8 cellular contexts compared by ENCODE assay signal in genomic region chr2:168042127-168042824, GRCh38.
DNase-seq lines count a peak whose midpoint lies in the region; ATAC-seq lines count a peak whose summit lies in the region.
"Not testable (repeated sequence)": the region's sequence is repeated elsewhere in the genome, so short reads cannot be mapped to it uniquely, and the experiment has no call there.

No MANE protein-coding gene starts in this region.

- in situ Hi-C loops in KBM-7 (cut with MboI; ENCODE audit: low pct_unique_long_range_greater_than_20kb, low sequenced_read_pairs), result not testable (repeated sequence)

- not testable (repeated sequence) for H3K36me3 Mint-ChIP-seq in T-helper 17 cell (ENCODE audit: low read depth); stimulated activated naive CD8-positive, alpha-beta T cell treated with anti-CD3 and anti-CD28 coated beads, Interleukin-15, Interleukin-2, amounts not matched to agents 100 ng/mL and 50 ng/mL, for 24 hours (ENCODE audit: low read depth)

- H3K9me3 ChIP-seq in T-helper 17 cell (ENCODE audit: control insufficient read depth, low read length, poor library complexity, severe bottlenecking), result not testable (repeated sequence)

- not testable (repeated sequence) for H3K27me3 Mint-ChIP-seq in T-helper 17 cell; stimulated activated naive CD8-positive, alpha-beta T cell treated with anti-CD3 and anti-CD28 coated beads, Interleukin-15, Interleukin-2, amounts not matched to agents 100 ng/mL and 50 ng/mL, for 24 hours

- ATAC-seq in GM18499 (IDR thresholded peaks at IDR 0.05; ENCODE audit: insufficient read depth, unreplicated experiment) (peak; percentile 96), GM21447 (IDR thresholded peaks at IDR 0.05; ENCODE audit: unreplicated experiment) (peak; percentile 97), HG02840 (IDR thresholded peaks at IDR 0.05; ENCODE audit: low FRiP score, unreplicated experiment) (peak; percentile 94), HG03139 (IDR thresholded peaks at IDR 0.05; ENCODE audit: unreplicated experiment) (peak; percentile 95)
- ATAC-seq in T-helper 17 cell, result not testable (repeated sequence)

- peak overlapping the region; percentile 8 for H3K27ac Mint-ChIP-seq in T-helper 17 cell
- not testable (repeated sequence) for H3K27ac Mint-ChIP-seq in stimulated activated naive CD8-positive, alpha-beta T cell treated with anti-CD3 and anti-CD28 coated beads, Interleukin-15, Interleukin-2, amounts not matched to agents 100 ng/mL and 50 ng/mL, for 24 hours

- H3K9me3 Mint-ChIP-seq in stimulated activated naive CD8-positive, alpha-beta T cell treated with anti-CD3 and anti-CD28 coated beads, Interleukin-15, Interleukin-2, amounts not matched to agents 100 ng/mL and 50 ng/mL, for 24 hours, result not testable (repeated sequence)

- not testable (repeated sequence) for H3K4me3 Mint-ChIP-seq in T-helper 17 cell
- H3K4me3 Mint-ChIP-seq in stimulated activated naive CD8-positive, alpha-beta T cell treated with anti-CD3 and anti-CD28 coated beads, Interleukin-15, Interleukin-2, amounts not matched to agents 100 ng/mL and 50 ng/mL, for 24 hours, result peak overlapping the region; percentile 31

- peak; percentile 13 for DNase-seq in GM19238 (ENCODE audit: insufficient read length, low spot score)
- DNase-seq in KBM-7, result peak; percentile 28
- not testable (repeated sequence) for DNase-seq in T-helper 17 cell

- H3K4me1 Mint-ChIP-seq in T-helper 17 cell, result peaks cover 15% of the 10 kb centered on the region
- H3K4me1 Mint-ChIP-seq in stimulated activated naive CD8-positive, alpha-beta T cell treated with anti-CD3 and anti-CD28 coated beads, Interleukin-15, Interleukin-2, amounts not matched to agents 100 ng/mL and 50 ng/mL, for 24 hours (ENCODE audit: low read depth), result peaks cover 34% of the 10 kb centered on the region
